Comparison of ENCODE assay signal across 11 cellular contexts in the genomic region with DNA sequence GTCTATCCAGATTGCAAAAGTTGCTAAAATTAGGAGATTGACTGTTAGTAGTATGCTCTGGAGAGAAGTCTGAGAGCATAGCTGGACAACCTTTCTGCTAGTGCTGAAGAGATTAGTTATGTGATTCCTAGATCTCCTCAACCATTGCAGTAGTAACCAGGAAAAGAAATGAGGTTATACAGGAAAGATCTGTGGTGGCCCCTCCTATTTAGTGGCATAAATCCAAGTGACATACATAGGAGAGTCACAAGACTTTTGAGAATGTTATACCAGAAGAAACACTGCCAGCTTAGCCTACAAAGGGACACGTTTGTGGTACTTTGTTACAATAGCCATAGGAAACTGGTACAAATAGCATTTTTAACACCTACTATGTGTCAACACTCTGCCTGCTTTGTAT.
"Had no signal": no experiment of that assay in that cellular context is flagged by ENCODE, and none has a peak within 500 bp of the region (broad histone marks: within the 10 kb centered on the region; RNA-seq: fewer than 3 reads in every experiment).

No MANE protein-coding gene starts in this region.

- H3K4me2 ChIP-seq: GM23338 had no signal

- H3K9me3 ChIP-seq: HAP-1 had no signal

- H3K9ac ChIP-seq: GM23248 had no signal

- FAIRE-seq: H1, H54 had no signal

- H2AFZ ChIP-seq: GM23248, GM23338 had no signal

- DNase-seq: GM23248, GOT3, H7, H9, HCEC 1CT, HFFc6 had no signal

- H3K4me1 ChIP-seq: HAP-1 had no signal

- H3K4me3 ChIP-seq: GM23248, GM23338, HAP-1 had no signal

- ATAC-seq: GM23338, HCT116 had no signal

- H3K27ac ChIP-seq: GM23248 had no signal
